2 cellular contexts compared by ENCODE assay signal in the genomic region with DNA sequence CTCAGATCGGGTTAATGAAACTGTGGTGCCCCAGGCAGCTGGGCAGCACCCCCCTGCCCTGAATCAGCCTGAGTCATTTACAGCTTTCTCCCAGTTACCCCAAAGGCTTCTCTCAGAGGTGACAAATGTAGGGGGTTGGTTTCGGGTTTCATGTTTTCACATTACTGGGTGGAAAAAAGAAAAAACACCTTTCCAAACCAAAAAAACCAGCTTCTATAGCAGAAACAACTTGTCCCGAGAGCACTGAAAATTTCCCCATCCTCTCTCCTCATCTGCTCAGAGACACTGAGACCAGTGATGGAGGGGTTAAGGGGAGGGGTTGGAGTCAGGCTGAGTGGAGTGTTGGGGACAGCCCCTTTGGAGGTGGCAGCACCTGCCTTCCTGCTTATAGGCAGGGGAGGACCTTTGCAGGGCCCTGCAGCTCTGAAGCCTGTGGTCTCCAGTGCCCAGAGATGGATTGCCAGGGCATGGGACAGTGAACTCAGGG.
A peak's percentile ranks its signal among the peaks of the same experiment; 100 is the strongest.
TF ChIP-seq lines count a peak whose summit lies in the region.

No MANE protein-coding gene starts in this region.

TF ChIP-seq in GM23338, 12 proteins besides CTCF, POLR2A, EP300 and RAD21:
- no peak for TF ChIP-seq NANOG (IDR thresholded peaks at IDR 0.05; ENCODE audit: borderline replicate concordance)
- peak; percentile 37; the same call in 1 of the 2 replicates for TF ChIP-seq POLR2AphosphoS5 (IDR thresholded peaks at IDR 0.05; ENCODE audit: low read depth)

TF ChIP-seq in H1, 55 proteins besides CTCF, POLR2A, EP300 and RAD21:
- TF ChIP-seq JUND (IDR thresholded peaks at IDR 0.05; ENCODE audit: low read length) (no peak), CBX5 (IDR thresholded peaks at IDR 0.05; ENCODE audit: low read depth, low read length) (no peak), BRCA1 (IDR thresholded peaks at IDR 0.05; ENCODE audit: low read depth, low read length) (no peak), CHD2 (IDR thresholded peaks at IDR 0.05; ENCODE audit: low read length) (no peak), GABPA (IDR thresholded peaks at IDR 0.05; ENCODE audit: borderline replicate concordance, insufficient read depth, low read length) (no peak), POLR2AphosphoS5 (IDR thresholded peaks at IDR 0.05; ENCODE audit: low read depth, low read length) (no peak), TBP (IDR thresholded peaks at IDR 0.05; ENCODE audit: low read depth, low read length) (no peak), RNF2 (IDR thresholded peaks at IDR 0.05; ENCODE audit: borderline replicate concordance, low read depth, low read length, missing control alignments, poor library complexity, severe bottlenecking) (no peak), SIX5 (IDR thresholded peaks at IDR 0.05; ENCODE audit: low read depth, low read length) (no peak), PHF8 (conservative IDR thresholded peaks at IDR 0.05; ENCODE audit: low read depth, low read length) (no peak), KDM5A (IDR thresholded peaks at IDR 0.05; ENCODE audit: low read length) (no peak), ZNF274 (IDR thresholded peaks at IDR 0.05; ENCODE audit: borderline replicate concordance, extremely low read depth, low read length) (no peak), BCL11A (IDR thresholded peaks at IDR 0.05; ENCODE audit: low read depth in 2 of 2, low read length in 2 of 2) (no peak), GTF2F1 (IDR thresholded peaks at IDR 0.05; ENCODE audit: borderline replicate concordance, low read depth, low read length) (no peak), SP2 (IDR thresholded peaks at IDR 0.05; ENCODE audit: low read length) (no peak), SUZ12 (IDR thresholded peaks at IDR 0.05; ENCODE audit: low read length) (no peak), KDM4A (IDR thresholded peaks at IDR 0.05; ENCODE audit: low read depth, low read length, severe bottlenecking) (no peak), TCF12 (IDR thresholded peaks at IDR 0.05; ENCODE audit: low read depth, low read length) (no peak), SIN3A (conservative IDR thresholded peaks at IDR 0.05 in 1 of 2, IDR thresholded peaks at IDR 0.05 in 1 of 2; ENCODE audit: low read depth in 1 of 2, low read length in 2 of 2) (no peak)
- TF ChIP-seq, protein P1, sequence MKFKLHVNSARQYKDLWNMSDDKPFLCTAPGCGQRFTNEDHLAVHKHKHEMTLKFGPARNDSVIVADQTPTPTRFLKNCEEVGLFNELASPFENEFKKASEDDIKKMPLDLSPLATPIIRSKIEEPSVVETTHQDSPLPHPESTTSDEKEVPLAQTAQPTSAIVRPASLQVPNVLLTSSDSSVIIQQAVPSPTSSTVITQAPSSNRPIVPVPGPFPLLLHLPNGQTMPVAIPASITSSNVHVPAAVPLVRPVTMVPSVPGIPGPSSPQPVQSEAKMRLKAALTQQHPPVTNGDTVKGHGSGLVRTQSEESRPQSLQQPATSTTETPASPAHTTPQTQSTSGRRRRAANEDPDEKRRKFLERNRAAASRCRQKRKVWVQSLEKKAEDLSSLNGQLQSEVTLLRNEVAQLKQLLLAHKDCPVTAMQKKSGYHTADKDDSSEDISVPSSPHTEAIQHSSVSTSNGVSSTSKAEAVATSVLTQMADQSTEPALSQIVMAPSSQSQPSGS (IDR thresholded peaks at IDR 0.05; ENCODE audit: low read length): no peak
